ENCODE assay signal across 17 cellular contexts in genomic region chr10:62165803-62166202, GRCh38.
A peak's percentile ranks its signal among the peaks of the same experiment; 100 is the strongest.
DNase-seq lines count a peak whose midpoint lies in the region; ATAC-seq, FAIRE-seq and TF ChIP-seq lines count a peak whose summit lies in the region.
"Had no signal": no experiment of that assay in that cellular context is flagged by ENCODE, and none has a peak within 500 bp of the region (broad histone marks: within the 10 kb centered on the region; RNA-seq: fewer than 3 reads in every experiment).

No MANE protein-coding gene starts in this region.

- H3K27me3 ChIP-seq in Panc1 (ENCODE audit: control insufficient read depth, insufficient read depth, low read length): no peaks in the 10 kb centered on the region
- H3K27me3 ChIP-seq in mesenchymal stem cell (ENCODE audit: control insufficient read depth in 1 of 2, insufficient read depth in 1 of 2, low read length in 2 of 2): no peaks in the 10 kb centered on the region

- H3K4me2 ChIP-seq in mesenchymal stem cell (ENCODE audit: low read length, poor library complexity, severe bottlenecking): no peak overlapping the region

- H4K91ac ChIP-seq in mesenchymal stem cell (ENCODE audit: low read length): no peak overlapping the region

- H3K9me3 ChIP-seq in Panc1 (ENCODE audit: control insufficient read depth, insufficient read depth, low read depth, low read length) (no peaks in the 10 kb centered on the region), mesenchymal stem cell (ENCODE audit: control insufficient read depth, low read length) (no peaks in the 10 kb centered on the region)
- H3K9me3 ChIP-seq: HAP-1 had no signal

- no peak overlapping the region for H3K4ac ChIP-seq in mesenchymal stem cell (ENCODE audit: low read depth in 1 of 2, low read length in 2 of 2)

- no peak overlapping the region for H3K14ac ChIP-seq in mesenchymal stem cell (ENCODE audit: low read length in 2 of 2)

- no peak overlapping the region for H2BK15ac ChIP-seq in mesenchymal stem cell (ENCODE audit: low read depth, poor library complexity, severe bottlenecking)

- FAIRE-seq in GM12891 (lab: Jason Lieb, UNC): no peak
- FAIRE-seq: RCC 7860 had no signal

- 100% methylated on average over 2 of the region's 4 CpGs for WGBS in mesenchymal stem cell

- H2BK120ac ChIP-seq in mesenchymal stem cell (ENCODE audit: low read depth, low read length): no peak overlapping the region

- H3K4me3 Mint-ChIP-seq in activated T-cell treated with anti-CD3 and anti-CD28 coated beads, Interleukin-2, amount 50 U/mL, for 72 hours: no peak overlapping the region
- H3K4me3 Mint-ChIP-seq: CD4-positive, alpha-beta memory T cell had no signal

- no peak for ATAC-seq in activated T-cell treated with anti-CD3 and anti-CD28 coated beads, Interleukin-2, amount 50 U/mL, for 72 hours (replicated peaks in 1 of 2)
- ATAC-seq in Panc1: no peak
- no peak for ATAC-seq in HG03432 (IDR thresholded peaks at IDR 0.05; ENCODE audit: unreplicated experiment)

- H3K18ac ChIP-seq in mesenchymal stem cell (ENCODE audit: low read depth in 1 of 2, low read length in 2 of 2): no peak overlapping the region

- no peak overlapping the region for H2AFZ ChIP-seq in mesenchymal stem cell (ENCODE audit: low read depth, low read length)

- in situ Hi-C loops in Panc1 (cut with HindIII; ENCODE audit: low pct_unique_long_range_greater_than_20kb, low sequenced_read_pairs): no loop called here

- POLR2A ChIA-PET in Panc1 (lab: Charles Lee): interaction anchor here (0.5 to 0.6 kb wide), 2 partner anchors 10 to 53 kb away, joined by 3 to 6 read pairs; no protein-coding TSS in a partner anchor

- no peak overlapping the region for H2BK12ac ChIP-seq in mesenchymal stem cell (ENCODE audit: low read length in 2 of 2)

- no peak for TF ChIP-seq CTCF in Panc1 (IDR thresholded peaks at IDR 0.05)

- H3K27me3 Mint-ChIP-seq in activated T-cell treated with anti-CD3 and anti-CD28 coated beads, Interleukin-2, amount 50 U/mL, for 72 hours (ENCODE audit: low read depth): no peaks in the 10 kb centered on the region
- H3K27me3 Mint-ChIP-seq: CD4-positive, alpha-beta memory T cell; IgD-negative memory B cell had no signal

- no peak overlapping the region for H2AK5ac ChIP-seq in mesenchymal stem cell (ENCODE audit: low read length, severe bottlenecking)

- no peak for DNase-seq in activated T-cell treated with anti-CD3 and anti-CD28 coated beads, Interleukin-2, amount 50 U/mL, for 72 hours
- DNase-seq in activated T-cell treated with anti-CD3 and anti-CD28 coated beads for 4 hours: no peak
- no peak for DNase-seq in Panc1 (ENCODE audit: low read depth, low spot score)
- no peak for DNase-seq in mesenchymal stem cell
- DNase-seq in GM12891 (ENCODE audit: insufficient read length, low spot score): no peak
- no peak for DNase-seq in ecto neural progenitor cell (ENCODE audit: low spot score)
- no peak for DNase-seq in cardiac septum (ENCODE audit: low spot score)
- DNase-seq: CD4-positive, alpha-beta memory T cell; NCI-H1092 treated with DMSO at 0.1 percent for 48 hours; NCI-H146; NCI-H2029 treated with DMSO at 0.1 percent for 48 hours; NCI-H2171; NCI-H526 had no signal

- TF ChIP-seq POLR2A in GM12891 (IDR thresholded peaks at IDR 0.05; ENCODE audit: low read depth, low read length): no peak

- CTCF ChIA-PET in Panc1 (lab: Charles Lee): no interaction called here

- H3K9me3 Mint-ChIP-seq in activated T-cell treated with anti-CD3 and anti-CD28 coated beads, Interleukin-2, amount 50 U/mL, for 72 hours: peaks cover 0 to 3% of the 10 kb centered on the region in 2 donors
- H3K9me3 Mint-ChIP-seq: IgD-negative memory B cell had no signal

- H3K27ac ChIP-seq in Panc1 (ENCODE audit: low read length) (peak overlapping the region; percentile 12; the same call in 1 of the 2 replicates), mesenchymal stem cell (ENCODE audit: low read length, poor library complexity, severe bottlenecking) (no peak overlapping the region)

- H3K4me1 ChIP-seq in Panc1 (ENCODE audit: control insufficient read depth, insufficient read depth, low read length) (peaks cover 16% of the 10 kb centered on the region), mesenchymal stem cell (ENCODE audit: control insufficient read depth, insufficient read depth, low read depth, low read length) (no peaks in the 10 kb centered on the region)

- H3K23ac ChIP-seq in mesenchymal stem cell (ENCODE audit: low read length in 2 of 2): no peak overlapping the region

- H3K36me3 ChIP-seq in Panc1 (ENCODE audit: control insufficient read depth, insufficient read depth, low read length) (no peaks in the 10 kb centered on the region), mesenchymal stem cell (ENCODE audit: control insufficient read depth in 1 of 2, insufficient read depth in 2 of 2, low read depth in 1 of 2, low read length in 2 of 2) (no peaks in the 10 kb centered on the region)
- H3K36me3 ChIP-seq: HAP-1 had no signal

- peaks cover 0 to 2% of the 10 kb centered on the region in 2 donors for H3K36me3 Mint-ChIP-seq in activated T-cell treated with anti-CD3 and anti-CD28 coated beads, Interleukin-2, amount 50 U/mL, for 72 hours (ENCODE audit: insufficient read depth in 2 of 2)
- H3K36me3 Mint-ChIP-seq: CD4-positive, alpha-beta memory T cell had no signal

- H3K4me3 ChIP-seq in Panc1 (ENCODE audit: low read depth in 2 of 2, low read length in 2 of 2): no peak overlapping the region
- peak overlapping the region in 1 of 2 experiments; percentile 27 for H3K4me3 ChIP-seq in mesenchymal stem cell (ENCODE audit: insufficient read depth in 1 of 2, low read depth in 1 of 2, low read length in 2 of 2)
- H3K4me3 ChIP-seq: HAP-1 had no signal

- H2BK5ac ChIP-seq in mesenchymal stem cell (ENCODE audit: low read depth, low read length, poor library complexity, severe bottlenecking): no peak overlapping the region

- H3K4me1 Mint-ChIP-seq in activated T-cell treated with anti-CD3 and anti-CD28 coated beads, Interleukin-2, amount 50 U/mL, for 72 hours (ENCODE audit: low read depth): peaks cover 18% of the 10 kb centered on the region

- peak overlapping the region; percentile 42 for H3K9ac ChIP-seq in mesenchymal stem cell (ENCODE audit: low read length)

- no peak overlapping the region for H4K8ac ChIP-seq in mesenchymal stem cell (ENCODE audit: low read length)

- intact Hi-C loops in Panc1 (cut with micrococcal nuclease; ENCODE audit: unreplicated experiment): no loop called here
- intact Hi-C loops in cardiac septum (cut with DNase I): no loop called here

- peak overlapping the region; percentile 50 for H3K27ac Mint-ChIP-seq in activated T-cell treated with anti-CD3 and anti-CD28 coated beads, Interleukin-2, amount 50 U/mL, for 72 hours
- H3K27ac Mint-ChIP-seq: IgD-negative memory B cell had no signal

- BruUV-seq in Panc1 (replicated peaks; lab: Mats Ljungman, UMichigan): no TSS peak

- H3K79me1 ChIP-seq in mesenchymal stem cell (replicated peaks; ENCODE audit: low read length, poor library complexity, severe bottlenecking): no peaks in the 10 kb centered on the region

TF ChIP-seq in GM12891, 5 proteins besides CTCF, POLR2A, EP300 and RAD21:
- TF ChIP-seq POU2F2 (IDR thresholded peaks at IDR 0.05; ENCODE audit: low read depth, low read length) (no peak), POLR2AphosphoS5 (IDR thresholded peaks at IDR 0.05; ENCODE audit: low read depth, low read length) (no peak), TAF1 (IDR thresholded peaks at IDR 0.05; ENCODE audit: low read depth, low read length) (no peak), PAX5 (IDR thresholded peaks at IDR 0.05; ENCODE audit: insufficient read depth, low read length, severe bottlenecking) (no peak), SPI1 (IDR thresholded peaks at IDR 0.05; ENCODE audit: low read depth, low read length) (no peak)
